ENCODE assay signal across 26 cellular contexts in genomic region chr2:136351684-136352083, GRCh38.
A peak's percentile ranks its signal among the peaks of the same experiment; 100 is the strongest.
DNase-seq lines count a peak whose midpoint lies in the region; ATAC-seq, FAIRE-seq and TF ChIP-seq lines count a peak whose summit lies in the region.
"Had no signal": no experiment of that assay in that cellular context is flagged by ENCODE, and none has a peak within 500 bp of the region (broad histone marks: within the 10 kb centered on the region; RNA-seq: fewer than 3 reads in every experiment).

No MANE protein-coding gene starts in this region.

- no peak for TF ChIP-seq CTCF in GM12878 (IDR thresholded peaks at IDR 0.05 in 2 of 3, conservative IDR thresholded peaks at IDR 0.05 in 1 of 3; ENCODE audit: control insufficient read depth in 2 of 3, extremely low read depth in 1 of 3, insufficient read depth in 1 of 3, low read depth in 3 of 3, low read length in 3 of 3)

- H3K27ac Mint-ChIP-seq in activated CD4-positive, alpha-beta T cell treated with anti-CD3 and anti-CD28 coated beads, Interleukin-2, amount 10 ng/mL, durations not matched to agents 24 days and 14 days = no peak overlapping the region
- H3K27ac Mint-ChIP-seq in activated naive CD4-positive, alpha-beta T cell treated with anti-CD3 and anti-CD28 coated beads for 36 hours = peak overlapping the region; percentile 29
- no peak overlapping the region for H3K27ac Mint-ChIP-seq in stimulated activated naive B cell treated with anti-CD40 and anti-IgM and Interleukin-4, amounts not matched to agents 10 μg/mL and 1 μg/mL and 100 μg/mL, for 72 hours
- H3K27ac Mint-ChIP-seq: CD8-positive, alpha-beta T cell had no signal

- H3K79me2 ChIP-seq in GM12878 (ENCODE audit: control insufficient read depth, insufficient read depth, low read length) = no peaks in the 10 kb centered on the region

- SMC1A ChIA-PET in GM12878 (lab: Charles Lee; ENCODE audit: uncharacterized antibody, unreplicated experiment) = interaction anchor here (0.9 to 2.5 kb wide), 4 partner anchors 24 to 96 kb away, joined by 3 to 7 read pairs (median 4); no protein-coding TSS in a partner anchor

- no peak for TF ChIP-seq RAD21 in GM12878 (IDR thresholded peaks at IDR 0.05; ENCODE audit: insufficient read depth, low read depth, low read length)

- no peaks in the 10 kb centered on the region for H3K36me3 ChIP-seq in GM12878 (ENCODE audit: control insufficient read depth in 2 of 2, insufficient read depth in 2 of 2, low read length in 1 of 2)
- H3K36me3 ChIP-seq: HAP-1, Peyer's patch had no signal

- H3K27ac ChIP-seq in GM12878 (ENCODE audit: control insufficient read depth, insufficient read depth) = no peak overlapping the region
- H3K27ac ChIP-seq: GM23248, KMS-11, Peyer's patch had no signal

- peaks cover 15% of the 10 kb centered on the region for H3K9me3 Mint-ChIP-seq in activated CD4-positive, alpha-beta T cell treated with anti-CD3 and anti-CD28 coated beads, Interleukin-2, amount 10 ng/mL, durations not matched to agents 24 days and 14 days
- peaks cover 10% of the 10 kb centered on the region for H3K9me3 Mint-ChIP-seq in activated naive CD4-positive, alpha-beta T cell treated with anti-CD3 and anti-CD28 coated beads for 36 hours
- peaks cover 6 to 9% of the 10 kb centered on the region in 2 donors for H3K9me3 Mint-ChIP-seq in stimulated activated naive B cell treated with anti-CD40 and anti-IgM and Interleukin-4, amounts not matched to agents 10 μg/mL and 1 μg/mL and 100 μg/mL, for 72 hours

- no peak overlapping the region for H3K4me3 ChIP-seq in GM12878
- H3K4me3 ChIP-seq: GM23248, HAP-1, Peyer's patch had no signal

- H3K4me3 Mint-ChIP-seq in activated CD4-positive, alpha-beta T cell treated with anti-CD3 and anti-CD28 coated beads, Interleukin-2, amount 10 ng/mL, durations not matched to agents 24 days and 14 days = no peak overlapping the region
- no peak overlapping the region for H3K4me3 Mint-ChIP-seq in activated naive CD4-positive, alpha-beta T cell treated with anti-CD3 and anti-CD28 coated beads for 36 hours
- H3K4me3 Mint-ChIP-seq in stimulated activated naive B cell treated with anti-CD40 and anti-IgM and Interleukin-4, amounts not matched to agents 10 μg/mL and 1 μg/mL and 100 μg/mL, for 72 hours = no peak overlapping the region
- H3K4me3 Mint-ChIP-seq: CD8-positive, alpha-beta T cell had no signal

- DNase-seq in activated CD4-positive, alpha-beta T cell treated with anti-CD3 and anti-CD28 coated beads, Interleukin-2, amount 10 ng/mL, durations not matched to agents 24 days and 14 days = peak; percentile 49
- DNase-seq in activated CD4-positive, alpha-beta T cell treated with anti-CD3 and anti-CD28 coated beads for 48 hours = no peak
- DNase-seq in activated naive CD4-positive, alpha-beta T cell treated with anti-CD3 and anti-CD28 coated beads for 36 hours = no peak
- no peak for DNase-seq in activated naive CD4-positive, alpha-beta T cell (lab: John Stamatoyannopoulos, UW)
- no peak for DNase-seq in GM12878 (ENCODE audit: low read depth, low spot score)
- no peak for DNase-seq in stimulated activated naive B cell treated with anti-CD40 and anti-IgM and Interleukin-4, amounts not matched to agents 10 μg/mL and 1 μg/mL and 100 μg/mL, for 72 hours
- DNase-seq in NCI-H2196 treated with DMSO at 0.1 percent for 48 hours (lab: John Stamatoyannopoulos, UW; ENCODE audit: unreplicated experiment) = no peak
- DNase-seq: 8988T; AML-193; C1 segment of cervical spinal cord; CD8-positive, alpha-beta T cell; DND-41; GM23248; IMR-90; NCI-H1105; NCI-H146; NCI-H2029; NCI-H2171; NCI-H524 treated with DMSO at 0.1 percent for 48 hours; NCI-H82; Peyer's patch had no signal

- no TSS peak for BruUV-seq in GM12878 (replicated peaks; lab: Mats Ljungman, UMichigan)

- peaks cover 2% of the 10 kb centered on the region for H3K36me3 Mint-ChIP-seq in activated CD4-positive, alpha-beta T cell treated with anti-CD3 and anti-CD28 coated beads, Interleukin-2, amount 10 ng/mL, durations not matched to agents 24 days and 14 days (ENCODE audit: low read depth)
- no peaks in the 10 kb centered on the region for H3K36me3 Mint-ChIP-seq in activated naive CD4-positive, alpha-beta T cell treated with anti-CD3 and anti-CD28 coated beads for 36 hours (ENCODE audit: low read depth)
- H3K36me3 Mint-ChIP-seq in stimulated activated naive B cell treated with anti-CD40 and anti-IgM and Interleukin-4, amounts not matched to agents 10 μg/mL and 1 μg/mL and 100 μg/mL, for 72 hours = peaks cover 4 to 8% of the 10 kb centered on the region in 2 donors
- H3K36me3 Mint-ChIP-seq: CD8-positive, alpha-beta T cell had no signal

- in situ Hi-C loops in GM12878 (cut with MboI) = no loop called here

- no peak overlapping the region for H3K9ac ChIP-seq in GM12878 (ENCODE audit: control insufficient read depth, insufficient read depth, low read length)
- H3K9ac ChIP-seq: GM23248, KMS-11 had no signal

- no peak overlapping the region for H3K4me2 ChIP-seq in GM12878 (ENCODE audit: control insufficient read depth, insufficient read depth)
- H3K4me2 ChIP-seq: KMS-11 had no signal

- intact Hi-C loops in activated CD4-positive, alpha-beta T cell treated with anti-CD3 and anti-CD28 coated beads, Interleukin-2, amount 10 ng/mL, durations not matched to agents 24 days and 14 days (cut with micrococcal nuclease) = no loop called here
- intact Hi-C loops in activated naive CD4-positive, alpha-beta T cell treated with anti-CD3 and anti-CD28 coated beads for 36 hours (cut with micrococcal nuclease) = no loop called here
- intact Hi-C loops in GM12878 (cut with micrococcal nuclease; ENCODE audit: unreplicated experiment) = no loop called here

- H2AFZ ChIP-seq in GM12878 (ENCODE audit: control insufficient read depth, low read depth, low read length) = no peak overlapping the region
- H2AFZ ChIP-seq: GM23248 had no signal

- CTCF ChIA-PET in activated naive CD4-positive, alpha-beta T cell treated with anti-CD3 and anti-CD28 coated beads for 36 hours (lab: Charles Lee) = interaction anchor here (0.9 kb wide), 1 partner anchor 41 kb away, joined by 3 read pairs; no protein-coding TSS in a partner anchor
- CTCF ChIA-PET in GM12878 (lab: Yijun Ruan, JAX) = no interaction called here

- no peaks in the 10 kb centered on the region for H3K27me3 ChIP-seq in GM12878 (replicated peaks in 1 of 2; ENCODE audit: control insufficient read depth in 2 of 2, insufficient read depth in 2 of 2, low read length in 1 of 2)
- H3K27me3 ChIP-seq: Peyer's patch had no signal

- H4K20me1 ChIP-seq in GM12878 (ENCODE audit: control insufficient read depth, insufficient read depth) = no peaks in the 10 kb centered on the region

- no peak for TF ChIP-seq POLR2A in GM12878 (IDR thresholded peaks at IDR 0.05; ENCODE audit: low read depth, low read length)

- FAIRE-seq in GM12878 (lab: Jason Lieb, UNC) = no peak
- FAIRE-seq: GM12891, HTR-8/SVneo had no signal

- RAD21 ChIA-PET in GM12878 (lab: Charles Lee; ENCODE audit: unreplicated experiment) = interaction anchor here (1.2 kb wide), 1 partner anchor 25 kb away, joined by 3 read pairs; no protein-coding TSS in a partner anchor

- ATAC-seq in GM12878 = peak; percentile 21; the same call in 1 of the 3 replicates
- ATAC-seq in stimulated activated naive B cell treated with anti-CD40 and anti-IgM and Interleukin-4, amounts not matched to agents 10 μg/mL and 1 μg/mL and 100 μg/mL, for 72 hours (replicated peaks) = peak; percentile 70 to 75
- no peak for ATAC-seq in HG02938 (IDR thresholded peaks at IDR 0.05; ENCODE audit: unreplicated experiment)
- ATAC-seq: CD8-positive, alpha-beta T cell had no signal

- peaks cover 1% of the 10 kb centered on the region; the same call in 2 of the 3 replicates for H3K9me3 ChIP-seq in GM12878 (replicated peaks; ENCODE audit: control insufficient read depth, insufficient read depth, low read length)
- H3K9me3 ChIP-seq: HAP-1 had no signal

- peaks cover 13% of the 10 kb centered on the region for H3K4me1 Mint-ChIP-seq in activated CD4-positive, alpha-beta T cell treated with anti-CD3 and anti-CD28 coated beads, Interleukin-2, amount 10 ng/mL, durations not matched to agents 24 days and 14 days
- peaks cover 10% of the 10 kb centered on the region for H3K4me1 Mint-ChIP-seq in activated naive CD4-positive, alpha-beta T cell treated with anti-CD3 and anti-CD28 coated beads for 36 hours (ENCODE audit: low read depth)
- peaks cover 13 to 14% of the 10 kb centered on the region in 2 donors for H3K4me1 Mint-ChIP-seq in stimulated activated naive B cell treated with anti-CD40 and anti-IgM and Interleukin-4, amounts not matched to agents 10 μg/mL and 1 μg/mL and 100 μg/mL, for 72 hours

- H3K4me1 ChIP-seq in GM12878 (ENCODE audit: control insufficient read depth, insufficient read depth, low read length) = no peaks in the 10 kb centered on the region
- H3K4me1 ChIP-seq: HAP-1, Peyer's patch had no signal

- TF ChIP-seq EP300 in GM12878 (IDR thresholded peaks at IDR 0.05; ENCODE audit: borderline replicate concordance in 1 of 2, control insufficient read depth in 1 of 2, low read depth in 2 of 2, low read length in 2 of 2) = no peak

- WGBS in GM12878 (ENCODE audit: insufficient coverage, insufficient replicate concordance, low lambda C conversion rate, missing lambda C conversion rate) = 31% methylated on average over 4 of the region's 4 CpGs

- POLR2A ChIA-PET in GM12878 (lab: Charles Lee) = interaction anchor here (0.6 to 0.9 kb wide), 2 partner anchors 41 to 403 kb away, joined by 3 read pairs; no protein-coding TSS in a partner anchor

- peaks cover 2% of the 10 kb centered on the region for H3K27me3 Mint-ChIP-seq in activated CD4-positive, alpha-beta T cell treated with anti-CD3 and anti-CD28 coated beads, Interleukin-2, amount 10 ng/mL, durations not matched to agents 24 days and 14 days
- H3K27me3 Mint-ChIP-seq in activated naive CD4-positive, alpha-beta T cell treated with anti-CD3 and anti-CD28 coated beads for 36 hours (ENCODE audit: low read depth) = no peaks in the 10 kb centered on the region
- no peaks in the 10 kb centered on the region for H3K27me3 Mint-ChIP-seq in stimulated activated naive B cell treated with anti-CD40 and anti-IgM and Interleukin-4, amounts not matched to agents 10 μg/mL and 1 μg/mL and 100 μg/mL, for 72 hours

TF ChIP-seq in GM12878, 131 proteins besides CTCF, POLR2A, EP300 and RAD21 (continues in another document):
- TF ChIP-seq MTA2 (IDR thresholded peaks at IDR 0.05; ENCODE audit: low read depth) (0 out of 2 replicates have a peak, but pooled peaks have one; percentile 11), SMC3 (IDR thresholded peaks at IDR 0.05; ENCODE audit: borderline replicate concordance, low read length) (no peak), MEF2B (IDR thresholded peaks at IDR 0.05; ENCODE audit: partially characterized antibody, poor library complexity, severe bottlenecking) (no peak), HDGF (IDR thresholded peaks at IDR 0.05) (no peak), RUNX3 (IDR thresholded peaks at IDR 0.05; ENCODE audit: low read length) (peak; percentile 27; the same call in 1 of the 2 replicates), TCF3 (IDR thresholded peaks at IDR 0.05; ENCODE audit: borderline replicate concordance, insufficient read depth, low read depth, low read length) (no peak)
